In genomic region chr10:93601774-93602162, GRCh38 we compare ENCODE assay signal across 24 cellular contexts. TPM values are rescaled to one million over a fixed set of nuclear protein-coding genes. Genes with fewer than 3 reads are reported as not detected.
A peak's percentile ranks its signal among the peaks of the same experiment; 100 is the strongest.
DNase-seq lines count a peak whose midpoint lies in the region; ATAC-seq and TF ChIP-seq lines count a peak whose summit lies in the region.
"Had no signal": no experiment of that assay in that cellular context is flagged by ENCODE, and none has a peak within 500 bp of the region (broad histone marks: within the 10 kb centered on the region; RNA-seq: fewer than 3 reads in every experiment).

No MANE protein-coding gene starts in this region.

- H3K4me1 ChIP-seq in SJSA1 (replicated peaks) (peaks cover 27% of the 10 kb centered on the region), spleen (peaks cover 5 to 21% (median 13%) of the 10 kb centered on the region in 6 donors)

- H3K9me3 Mint-ChIP-seq in Calu3 (ENCODE audit: low read depth, unreplicated experiment) (no peaks in the 10 kb centered on the region), osteocyte (ENCODE audit: unreplicated experiment) (no peaks in the 10 kb centered on the region)
- H3K9me3 Mint-ChIP-seq: activated CD4-positive, alpha-beta memory T cell treated with anti-CD3 and anti-CD28 coated beads for 36 hours; activated naive CD4-positive, alpha-beta T cell treated with anti-CD3 and anti-CD28 coated beads, Interleukin-2, amount 50 U/mL, for 24 hours; CD8-positive, alpha-beta T cell had no signal

- WGBS in spleen, 5 donors: 3 to 7% (median 6%) methylated on average over 7 of the region's 7 CpGs

- CTCF ChIA-PET in Calu3 (lab: Charles Lee): no interaction called here

- BruUV-seq in Calu3 (replicated peaks; lab: Mats Ljungman, UMichigan): no TSS peak

- peaks cover 6% of the 10 kb centered on the region for H3K36me3 Mint-ChIP-seq in Calu3 (ENCODE audit: insufficient read depth, unreplicated experiment)
- H3K36me3 Mint-ChIP-seq in osteocyte (ENCODE audit: unreplicated experiment): no peaks in the 10 kb centered on the region
- H3K36me3 Mint-ChIP-seq: activated CD4-positive, alpha-beta memory T cell treated with anti-CD3 and anti-CD28 coated beads for 36 hours; activated naive CD4-positive, alpha-beta T cell treated with anti-CD3 and anti-CD28 coated beads, Interleukin-2, amount 50 U/mL, for 24 hours; CD8-positive, alpha-beta T cell; T-cell had no signal

- DNase-seq in Calu3 (no peak), SJSA1 (ENCODE audit: low read depth in 1 of 2, low spot score in 2 of 2) (peak in 1 of 2 experiments; percentile 14), osteocyte (ENCODE audit: extremely low spot score, unreplicated experiment) (no peak), spleen (no peak), NCI-H1092 treated with DMSO at 0.1 percent for 48 hours (lab: John Stamatoyannopoulos, UW) (no peak)
- DNase-seq: activated CD4-positive, alpha-beta memory T cell treated with anti-CD3 and anti-CD28 coated beads for 36 hours; activated T-cell treated with anti-CD3 and anti-CD28 coated beads, Interleukin-2, amount 50 U/mL, for 48 hours; CD8-positive, alpha-beta T cell; cortex of kidney; KBM-7; naive thymus-derived CD8-positive, alpha-beta T cell; NCI-H2081 treated with DMSO at 0.1 percent for 48 hours; NCI-H510A treated with DMSO at 0.1 percent for 48 hours; stimulated activated naive CD4-positive, alpha-beta T cell; T-cell had no signal

- intact Hi-C loops in Calu3 (cut with micrococcal nuclease; ENCODE audit: unreplicated experiment) (no loop called here), spleen (cut with DNase I; ENCODE audit: low total_unique reads) (no loop called here)

- no peak for TF ChIP-seq CTCF in Calu3 (IDR thresholded peaks at IDR 0.05; ENCODE audit: unreplicated experiment)
- TF ChIP-seq CTCF in osteocyte (IDR thresholded peaks at IDR 0.05): no peak
- TF ChIP-seq CTCF in spleen (IDR thresholded peaks at IDR 0.05 in 8 of 11, conservative IDR thresholded peaks at IDR 0.05 in 3 of 11): no peak

- TF ChIP-seq POLR2A in spleen (IDR thresholded peaks at IDR 0.05): no peak

- H3K27me3 Mint-ChIP-seq in Calu3 (ENCODE audit: unreplicated experiment): peaks cover 15% of the 10 kb centered on the region
- peaks cover 25% of the 10 kb centered on the region for H3K27me3 Mint-ChIP-seq in osteocyte (ENCODE audit: unreplicated experiment)

- H3K4me1 Mint-ChIP-seq in Calu3 (ENCODE audit: low read depth, unreplicated experiment) (peaks cover 8% of the 10 kb centered on the region), osteocyte (ENCODE audit: unreplicated experiment) (peaks cover 7% of the 10 kb centered on the region)
- H3K4me1 Mint-ChIP-seq: T-cell had no signal

- H3K4me3 Mint-ChIP-seq in Calu3 (ENCODE audit: low read depth, unreplicated experiment) (peak overlapping the region; percentile 56), osteocyte (ENCODE audit: unreplicated experiment) (peak overlapping the region; percentile 33)
- H3K4me3 Mint-ChIP-seq: activated CD4-positive, alpha-beta memory T cell treated with anti-CD3 and anti-CD28 coated beads for 36 hours; activated naive CD4-positive, alpha-beta T cell treated with anti-CD3 and anti-CD28 coated beads, Interleukin-2, amount 50 U/mL, for 24 hours; CD8-positive, alpha-beta T cell; naive thymus-derived CD8-positive, alpha-beta T cell; T-cell had no signal

- H3K36me3 ChIP-seq in SJSA1: no peaks in the 10 kb centered on the region; the same call in 1 of the 2 replicates
- H3K36me3 ChIP-seq in spleen: no peaks in the 10 kb centered on the region
- H3K36me3 ChIP-seq: gastroesophageal sphincter, upper lobe of right lung had no signal

- no peaks in the 10 kb centered on the region for H3K27me3 ChIP-seq in SJSA1 (replicated peaks)
- peaks cover 0 to 69% (median 47%) of the 10 kb centered on the region in 7 donors for H3K27me3 ChIP-seq in spleen (replicated peaks in 1 of 7)

- H3K4me3 ChIP-seq in SJSA1: peak overlapping the region; percentile 43
- peak overlapping the region; percentile 35 for H3K4me3 ChIP-seq in iPS-11a (ENCODE audit: low read depth, low read length)
- H3K4me3 ChIP-seq in spleen: no peak overlapping the region

- H3K9me3 ChIP-seq in SJSA1 (replicated peaks) (no peaks in the 10 kb centered on the region), spleen (peaks cover 0 to 3% (median 0%) of the 10 kb centered on the region in 8 donors)
- H3K9me3 ChIP-seq: gastroesophageal sphincter, upper lobe of right lung had no signal

- H3K27ac Mint-ChIP-seq in Calu3 (ENCODE audit: unreplicated experiment) (no peak overlapping the region), osteocyte (ENCODE audit: unreplicated experiment) (no peak overlapping the region)
- H3K27ac Mint-ChIP-seq: activated CD4-positive, alpha-beta memory T cell treated with anti-CD3 and anti-CD28 coated beads for 36 hours; activated naive CD4-positive, alpha-beta T cell treated with anti-CD3 and anti-CD28 coated beads, Interleukin-2, amount 50 U/mL, for 24 hours; CD8-positive, alpha-beta T cell; naive thymus-derived CD8-positive, alpha-beta T cell had no signal

- H3K27ac ChIP-seq in SJSA1 (peak overlapping the region; percentile 27), spleen (no peak overlapping the region)
- H3K27ac ChIP-seq: gastroesophageal sphincter, upper lobe of right lung had no signal

- no peak for ATAC-seq in GM21367 (IDR thresholded peaks at IDR 0.05; ENCODE audit: unreplicated experiment)
- no peak for ATAC-seq in GM21717 (IDR thresholded peaks at IDR 0.05; ENCODE audit: unreplicated experiment)
- ATAC-seq: CD8-positive, alpha-beta T cell; HCT116; naive thymus-derived CD8-positive, alpha-beta T cell; T-cell had no signal

RNA-seq across cellular contexts. Expression of gene RBP4, which starts 0.7 kb away (rescaled TPM):
- total RNA-seq in Calu3 (2022) (1.5 and 2.6 TPM in 2 replicates), osteocyte (0.56 and 0.63 TPM in 2 replicates), spleen (1 to 10 TPM in 1 of 7 donors, not detected in 6; 1.3 TPM)
- 15.4 and 19.3 TPM in 2 replicates for total RNA-seq in SJSA1 (2014; rRNA removed; shearing (Covaris generic))
- polyA plus RNA-seq in spleen: under 1 TPM; 0.20 to 0.29 (median 0.23) TPM
- total RNA-seq: activated CD4-positive, alpha-beta memory T cell treated with anti-CD3 and anti-CD28 coated beads for 36 hours; CD8-positive, alpha-beta T cell; Daoy; naive thymus-derived CD8-positive, alpha-beta T cell had no signal
- polyA plus RNA-seq: naive thymus-derived CD8-positive, alpha-beta T cell had no signal

RNA-seq across cellular contexts. Expression of gene PDE6C, which starts 10.6 kb away (rescaled TPM):
- total RNA-seq in Calu3 (2022) (not detected in 2 replicates), osteocyte (not detected in 2 replicates), spleen (not detected)
- total RNA-seq in SJSA1 (2014; rRNA removed; shearing (Covaris generic)): not detected in 2 replicates
- polyA plus RNA-seq in spleen: not detected
- total RNA-seq: activated CD4-positive, alpha-beta memory T cell treated with anti-CD3 and anti-CD28 coated beads for 36 hours; CD8-positive, alpha-beta T cell; Daoy; epithelial cell of proximal tubule; gastroesophageal sphincter; naive thymus-derived CD8-positive, alpha-beta T cell; T-cell; upper lobe of right lung had no signal

RNA-seq across cellular contexts. Expression of gene FFAR4, which starts 35.3 kb away (rescaled TPM):
- total RNA-seq in Calu3 (2022): 0.61 and 0.97 TPM in 2 replicates
- total RNA-seq in SJSA1 (2014; rRNA removed; shearing (Covaris generic)): not detected in 2 replicates
- not detected in 2 replicates for total RNA-seq in osteocyte
- total RNA-seq in spleen: under 1 TPM in 1 of 7 donors, not detected in 6; 0.13 TPM
- under 1 TPM; 0.02 to 0.06 (median 0.02) TPM for polyA plus RNA-seq in spleen
- total RNA-seq: activated CD4-positive, alpha-beta memory T cell treated with anti-CD3 and anti-CD28 coated beads for 36 hours; CD8-positive, alpha-beta T cell; Daoy; epithelial cell of proximal tubule; gastroesophageal sphincter; naive thymus-derived CD8-positive, alpha-beta T cell; T-cell had no signal
- polyA plus RNA-seq: naive thymus-derived CD8-positive, alpha-beta T cell had no signal

Comparison
In these comparisons a context has a peak if more than half of its experiments do, and no peak if none do; other contexts are left out.
1. H3K4me3 ChIP-seq: peak in SJSA1 (single experiment) and iPS-11a (single experiment); none in spleen (0 of 8).